1 cellular context compared by ENCODE assay signal in genomic region chr1:170881268-170882265, GRCh38.
TF ChIP-seq lines count a peak whose summit lies in the region.

No MANE protein-coding gene starts in this region.

TF ChIP-seq in H1, 55 proteins besides CTCF, POLR2A, EP300 and RAD21 (continued from another document):
- TF ChIP-seq CHD7 (IDR thresholded peaks at IDR 0.05; ENCODE audit: insufficient replicate concordance, low read length) = no peak
- no peak for TF ChIP-seq HDAC2 (IDR thresholded peaks at IDR 0.05; ENCODE audit: borderline replicate concordance in 1 of 2, low read depth in 2 of 2, low read length in 2 of 2)
- no peak for TF ChIP-seq BACH1 (IDR thresholded peaks at IDR 0.05; ENCODE audit: low read length)
TF ChIP-seq in H1: peak in this region for 0.
